ENCODE assay signal across 16 cellular contexts in genomic region chr1:36804669-36805314, GRCh38.
A peak's percentile ranks its signal among the peaks of the same experiment; 100 is the strongest.
DNase-seq lines count a peak whose midpoint lies in the region; ATAC-seq and TF ChIP-seq lines count a peak whose summit lies in the region.
"Had no signal": no experiment of that assay in that cellular context is flagged by ENCODE, and none has a peak within 500 bp of the region (broad histone marks: within the 10 kb centered on the region; RNA-seq: fewer than 3 reads in every experiment).

No MANE protein-coding gene starts in this region.

- H3K4me1 ChIP-seq in H9 (ENCODE audit: insufficient read depth, low read length), result no peaks in the 10 kb centered on the region; the same call in 1 of the 2 replicates
- peaks cover 12% of the 10 kb centered on the region; the same call in 1 of the 2 replicates for H3K4me1 ChIP-seq in iPS-20b (ENCODE audit: insufficient read depth, low read length)
- H3K4me1 ChIP-seq in spleen, result peaks cover 0 to 10% (median 1%) of the 10 kb centered on the region in 6 donors
- H3K4me1 ChIP-seq: HAP-1 had no signal

- H3K9me3 ChIP-seq in H9 (ENCODE audit: control insufficient read depth, low read depth, low read length) (no peaks in the 10 kb centered on the region), iPS-20b (ENCODE audit: insufficient read depth, low read depth, low read length) (no peaks in the 10 kb centered on the region), spleen (no peaks in the 10 kb centered on the region)
- H3K9me3 ChIP-seq: BLaER1, HAP-1 had no signal

- H3K4me3 ChIP-seq in iPS-20b (ENCODE audit: low read length) (no peak overlapping the region), spleen (no peak overlapping the region)
- H3K4me3 ChIP-seq: BLaER1, HAP-1 had no signal

- H3K36me3 ChIP-seq in iPS-20b (ENCODE audit: insufficient read depth, low read depth, low read length) (no peaks in the 10 kb centered on the region), spleen (no peaks in the 10 kb centered on the region)
- H3K36me3 ChIP-seq: BLaER1, HAP-1 had no signal

- H3K27ac ChIP-seq in H9 (ENCODE audit: insufficient read length, low read depth, low read length) (no peak overlapping the region), caudate nucleus (ENCODE audit: low read depth, low read length) (peak overlapping the region; percentile 53), iPS-20b (ENCODE audit: low read length) (no peak overlapping the region), spleen (no peak overlapping the region)
- H3K27ac ChIP-seq: BLaER1 had no signal

- H3K36me3 Mint-ChIP-seq in H9 (ENCODE audit: insufficient read depth in 1 of 3, low read depth in 3 of 3), result peaks cover 0 to 5% (median 3%) of the 10 kb centered on the region in 3 experiments; a peak in 1 of 7 replicates
- H3K36me3 Mint-ChIP-seq: CD14-positive monocyte; CD4-positive, alpha-beta memory T cell had no signal

- H3K4me3 Mint-ChIP-seq in H9, result peak overlapping the region in 1 of 2 experiments; percentile 25; a peak in 1 of 5 replicates
- H3K4me3 Mint-ChIP-seq: CD14-positive monocyte; CD4-positive, alpha-beta memory T cell had no signal

- peak overlapping the region; percentile 17; the same call in 1 of the 2 replicates for H3K14ac ChIP-seq in H9 (ENCODE audit: insufficient read depth, low read length)

- H3T11ph ChIP-seq in H9 (ENCODE audit: low read length), result no peak overlapping the region

- no peaks in the 10 kb centered on the region for H4K20me1 ChIP-seq in H9 (ENCODE audit: control insufficient read depth, insufficient read depth, insufficient read length)
- H4K20me1 ChIP-seq: BLaER1 had no signal

- peak overlapping the region; percentile 33 to 91 (median 58); a peak in 4 of 7 replicates for H3K27ac Mint-ChIP-seq in H9
- H3K27ac Mint-ChIP-seq: CD4-positive, alpha-beta memory T cell had no signal

- no peak for TF ChIP-seq POLR2A in spleen (IDR thresholded peaks at IDR 0.05)

- H3K9ac ChIP-seq in H9 (ENCODE audit: extremely low read depth, insufficient read length, low read length) (no peak overlapping the region), iPS-20b (ENCODE audit: low read depth, low read length) (peak overlapping the region; percentile 38; the same call in 1 of the 2 replicates)
- H3K9ac ChIP-seq: BLaER1 had no signal

- H2BK20ac ChIP-seq in H9 (ENCODE audit: low read depth, low read length, poor library complexity, severe bottlenecking), result no peak overlapping the region

- no peaks in the 10 kb centered on the region for H3K23me2 ChIP-seq in H9 (ENCODE audit: insufficient read length, low read depth, low read length, poor library complexity, severe bottlenecking)

- intact Hi-C loops in spleen (cut with DNase I; ENCODE audit: low total_unique reads), result no loop called here

- no peak overlapping the region for H2BK15ac ChIP-seq in H9 (ENCODE audit: low read depth, low read length)

- no peak overlapping the region for H2BK12ac ChIP-seq in H9 (ENCODE audit: insufficient read length, low read depth, low read length)

- no CpG with 5 or more reads among the region's 17 CpGs for WGBS in H9 (ENCODE audit: extremely low coverage, insufficient read length, low lambda C conversion rate)
- WGBS in spleen, 5 donors, result 87 to 92% (median 90%) methylated on average over 17 of the region's 17 CpGs

- no peaks in the 10 kb centered on the region for H3K27me3 ChIP-seq in H9 (ENCODE audit: insufficient read depth, low read length)
- H3K27me3 ChIP-seq in iPS-20b (ENCODE audit: insufficient read depth, low read length), result no peaks in the 10 kb centered on the region
- peaks cover 0 to 38% (median 0%) of the 10 kb centered on the region in 7 donors for H3K27me3 ChIP-seq in spleen (replicated peaks in 1 of 7)
- H3K27me3 ChIP-seq: BLaER1 had no signal

- no peak overlapping the region for H3K56ac ChIP-seq in H9 (ENCODE audit: insufficient read length, low read depth, low read length)

- H3K79me1 ChIP-seq in H9 (ENCODE audit: insufficient read depth, low read depth, low read length, poor library complexity, severe bottlenecking), result no peaks in the 10 kb centered on the region

- H3K23ac ChIP-seq in H9 (ENCODE audit: insufficient read length, low read depth, low read length), result no peak overlapping the region

- no peaks in the 10 kb centered on the region for H3K79me2 ChIP-seq in H9 (ENCODE audit: insufficient read depth, low read length)

- H3K9me3 Mint-ChIP-seq in H9, result peaks cover 2 to 7% of the 10 kb centered on the region in 2 experiments; a peak in 3 of 5 replicates
- H3K9me3 Mint-ChIP-seq: CD4-positive, alpha-beta memory T cell had no signal

- no peak overlapping the region for H2AFZ ChIP-seq in H9 (ENCODE audit: low read length)

- no peak overlapping the region for H2AK5ac ChIP-seq in H9 (ENCODE audit: insufficient read length, low read length)

- H3K18ac ChIP-seq in H9 (ENCODE audit: insufficient read length, low read depth, low read length), result no peak overlapping the region

- TF ChIP-seq CTCF in H9 (conservative IDR thresholded peaks at IDR 0.05) (no peak), spleen (IDR thresholded peaks at IDR 0.05 in 8 of 11, conservative IDR thresholded peaks at IDR 0.05 in 3 of 11) (no peak)

- H4K8ac ChIP-seq in H9 (replicated peaks; ENCODE audit: insufficient read length, low read depth, low read length), result no peak overlapping the region

- H3K4me2 ChIP-seq in H9 (ENCODE audit: insufficient read depth, insufficient read length, low read length), result no peak overlapping the region
- H3K4me2 ChIP-seq: BLaER1 had no signal

- no peak overlapping the region for H3K4ac ChIP-seq in H9 (ENCODE audit: low read depth, low read length)

- H2BK120ac ChIP-seq in H9 (ENCODE audit: low read depth, low read length, poor library complexity, severe bottlenecking), result no peak overlapping the region

- no peak overlapping the region for H4K91ac ChIP-seq in H9 (ENCODE audit: insufficient read length, low read depth, low read length)

- no peak overlapping the region for H2BK5ac ChIP-seq in H9 (ENCODE audit: insufficient read length, low read length)

- DNase-seq in H9, result no peak
- DNase-seq in caudate nucleus (lab: John Stamatoyannopoulos, UW), result peak in 1 of 61 donors; percentile 57
- peak; percentile 47 for DNase-seq in spleen
- DNase-seq in activated T-cell treated with anti-CD3 and anti-CD28 coated beads for 4 hours, result no peak
- DNase-seq in GM03348 (ENCODE audit: low spot score), result no peak
- DNase-seq: 8988T; CD4-positive, alpha-beta memory T cell; DMS153; DMS79; GDM1; GOT3 had no signal

- peaks cover 4% of the 10 kb centered on the region for H3K27me3 Mint-ChIP-seq in H9 (ENCODE audit: low read depth)

- H4K5ac ChIP-seq in H9 (ENCODE audit: insufficient read length, low read depth, low read length), result no peak overlapping the region

- ATAC-seq in HG02840 (IDR thresholded peaks at IDR 0.05; ENCODE audit: low FRiP score, unreplicated experiment), result no peak

- peaks cover 24 to 31% of the 10 kb centered on the region in 2 experiments for H3K4me1 Mint-ChIP-seq in H9
- H3K4me1 Mint-ChIP-seq: CD14-positive monocyte; CD4-positive, alpha-beta memory T cell had no signal
